Comparison of ENCODE assay signal across 1 cellular context in the genomic region with DNA sequence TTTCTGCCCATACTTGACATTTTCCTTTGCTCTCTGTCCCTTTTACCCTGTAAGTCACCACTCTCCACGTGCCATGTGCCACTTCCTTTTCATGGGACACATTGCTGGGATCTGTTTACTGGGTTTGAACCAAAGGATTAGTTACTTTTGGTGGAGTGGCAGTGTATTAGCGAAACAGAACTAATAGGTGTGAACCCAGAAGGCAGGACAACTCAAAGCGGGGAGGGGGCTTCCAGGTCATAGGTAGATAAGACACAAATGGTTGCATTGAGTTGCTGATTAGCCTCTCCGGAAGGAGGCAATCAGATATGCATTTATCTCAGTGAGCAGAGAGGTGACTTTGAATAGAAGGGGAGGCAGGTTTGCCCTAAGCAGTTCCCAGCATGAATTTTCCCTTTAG.
TF ChIP-seq lines count a peak whose summit lies in the region.

No MANE protein-coding gene starts in this region.

TF ChIP-seq in GM12878, 131 proteins besides CTCF, POLR2A, EP300 and RAD21:
- TF ChIP-seq JUND (IDR thresholded peaks at IDR 0.05; ENCODE audit: low read depth, low read length) (no peak), FOS (IDR thresholded peaks at IDR 0.05; ENCODE audit: borderline replicate concordance, extremely low read depth, insufficient read length) (no peak), MXI1 (IDR thresholded peaks at IDR 0.05; ENCODE audit: low read depth, low read length) (no peak), SUPT20H (IDR thresholded peaks at IDR 0.05; ENCODE audit: borderline replicate concordance, control insufficient read depth, low read depth, low read length) (no peak)
TF ChIP-seq in GM12878: peak in this region for 0.
